ENCODE assay signal across 8 cellular contexts in genomic region chr13:78978381-78978998, GRCh38.
DNase-seq lines count a peak whose midpoint lies in the region; ATAC-seq, FAIRE-seq and TF ChIP-seq lines count a peak whose summit lies in the region.

No MANE protein-coding gene starts in this region.

- peak; percentile 91 for ATAC-seq in HG02571 (IDR thresholded peaks at IDR 0.05; ENCODE audit: unreplicated experiment)

- H3K9me2 ChIP-seq in MM.1S (replicated peaks; ENCODE audit: insufficient read depth, low read length) (no peaks in the 10 kb centered on the region), SK-N-SH (no peaks in the 10 kb centered on the region)

- H3K4me3 ChIP-seq in BE2C (ENCODE audit: low read depth, low read length) (no peak overlapping the region), MM.1S (ENCODE audit: low read length) (no peak overlapping the region), SK-N-SH (ENCODE audit: low read depth in 2 of 2, low read length in 1 of 2) (no peak overlapping the region; a peak in 1 of 4 replicates)

- no peaks in the 10 kb centered on the region for H3K79me2 ChIP-seq in MM.1S (ENCODE audit: low read length)
- H3K79me2 ChIP-seq in SK-N-SH (ENCODE audit: insufficient read depth) = no peaks in the 10 kb centered on the region

- peak; percentile 65 for DNase-seq in BE2C
- peak; percentile 78 for DNase-seq in MM.1S
- DNase-seq in SK-N-SH = peak; percentile 34
- DNase-seq in effector CD4-positive, alpha-beta T cell = peak; percentile 7
- peak; percentile 15 for DNase-seq in middle frontal gyrus (ENCODE audit: extremely low spot score, low spot score)
- peak; percentile 14 for DNase-seq in urothelium cell line (ENCODE audit: low spot score)

- H3K4me1 ChIP-seq in BE2C = no peaks in the 10 kb centered on the region
- H3K4me1 ChIP-seq in MM.1S (ENCODE audit: low read length) = 0 out of 2 replicates have a peak, but pooled peaks cover 6% of the 10 kb centered on the region
- H3K4me1 ChIP-seq in SK-N-SH (ENCODE audit: control insufficient read depth in 1 of 2, insufficient read depth in 2 of 2, low read depth in 1 of 2, low read length in 1 of 2) = no peaks in the 10 kb centered on the region

- TF ChIP-seq CTCF in BE2C (IDR thresholded peaks at IDR 0.05; ENCODE audit: low read depth, low read length) (peak; percentile 75), GM12874 (IDR thresholded peaks at IDR 0.05; ENCODE audit: insufficient read depth, low read depth, low read length) (peak; percentile 63), MM.1S (IDR thresholded peaks at IDR 0.05; ENCODE audit: low read length) (peak; percentile 81), SK-N-SH (IDR thresholded peaks at IDR 0.05) (peak; percentile 74)

- H2AFZ ChIP-seq in MM.1S (ENCODE audit: low read length) (no peak overlapping the region), SK-N-SH (ENCODE audit: low read depth) (no peak overlapping the region)

- H3K27ac ChIP-seq in MM.1S (ENCODE audit: low read length) = no peak overlapping the region
- H3K27ac ChIP-seq in SK-N-SH (ENCODE audit: low read depth in 2 of 2, low read length in 1 of 2) = no peak overlapping the region

- POLR2A ChIA-PET in SK-N-SH (lab: Yijun Ruan, JAX) = no interaction called here

- H3K36me3 ChIP-seq in BE2C = no peaks in the 10 kb centered on the region
- no peaks in the 10 kb centered on the region for H3K36me3 ChIP-seq in MM.1S (replicated peaks; ENCODE audit: insufficient read depth, low read length)
- H3K36me3 ChIP-seq in SK-N-SH (replicated peaks in 1 of 2; ENCODE audit: control insufficient read depth in 1 of 2, insufficient read depth in 2 of 2, low read length in 1 of 2) = no peaks in the 10 kb centered on the region

- TF ChIP-seq EP300 in SK-N-SH (IDR thresholded peaks at IDR 0.05; ENCODE audit: borderline replicate concordance in 1 of 2, low read depth in 1 of 2, low read length in 1 of 2) = no peak

- TF ChIP-seq RAD21 in SK-N-SH (IDR thresholded peaks at IDR 0.05; ENCODE audit: low read length) = peak; percentile 89

- H3F3A ChIP-seq in MM.1S (ENCODE audit: insufficient read depth, low read length) (no peaks in the 10 kb centered on the region), SK-N-SH (replicated peaks; ENCODE audit: insufficient read depth) (no peaks in the 10 kb centered on the region)

- WGBS in SK-N-SH (ENCODE audit: low lambda C conversion rate) = 0% methylated on average over 2 of the region's 2 CpGs

- CTCF ChIA-PET in SK-N-SH (lab: Yijun Ruan, JAX) = interaction anchor here (0.6 to 2.6 kb wide), 66 partner anchors 9 to 857 kb away, joined by 3 to 40 read pairs (median 4); partner anchors contain the start of gene POU4F1

- no peaks in the 10 kb centered on the region for H4K20me1 ChIP-seq in MM.1S (ENCODE audit: insufficient read depth, low read length)
- no peaks in the 10 kb centered on the region for H4K20me1 ChIP-seq in SK-N-SH (ENCODE audit: insufficient read depth)

- H3K27me3 ChIP-seq in BE2C (peaks cover 12% of the 10 kb centered on the region), MM.1S (replicated peaks; ENCODE audit: insufficient read depth, low read length) (no peaks in the 10 kb centered on the region), SK-N-SH (ENCODE audit: insufficient read depth) (no peaks in the 10 kb centered on the region)

- no peak for FAIRE-seq in urothelium cell line (lab: Jason Lieb, UNC)

- H3K4me2 ChIP-seq in MM.1S (ENCODE audit: low read depth, low read length) (no peak overlapping the region), SK-N-SH (no peak overlapping the region)

- H3K9ac ChIP-seq in MM.1S (ENCODE audit: low read length) (no peak overlapping the region), SK-N-SH (no peak overlapping the region)

- H3K9me3 ChIP-seq in BE2C (no peaks in the 10 kb centered on the region), MM.1S (replicated peaks; ENCODE audit: insufficient read depth, low read length) (no peaks in the 10 kb centered on the region), SK-N-SH (no peaks in the 10 kb centered on the region)

TF ChIP-seq in SK-N-SH, 30 proteins besides CTCF, POLR2A, EP300 and RAD21:
- TF ChIP-seq SMC3 (IDR thresholded peaks at IDR 0.05; ENCODE audit: low read depth, low read length) (peak; percentile 88), GATA2 (CRISPR knock-in tag; IDR thresholded peaks at IDR 0.05) (0 out of 2 replicates have a peak, but pooled peaks have one; percentile 27), FOSL2 (IDR thresholded peaks at IDR 0.05; ENCODE audit: borderline replicate concordance, low read depth) (no peak)

Comparison
In these comparisons a context has a peak if more than half of its experiments do, and no peak if none do; other contexts are left out.
1. DNase-seq: peak in every context shown above with its lines; median percentile 78 in MM.1S; 65 in BE2C; 34 in SK-N-SH; 15 in middle frontal gyrus; 14 in urothelium cell line; 7 in effector CD4-positive, alpha-beta T cell.